In the genomic region with DNA sequence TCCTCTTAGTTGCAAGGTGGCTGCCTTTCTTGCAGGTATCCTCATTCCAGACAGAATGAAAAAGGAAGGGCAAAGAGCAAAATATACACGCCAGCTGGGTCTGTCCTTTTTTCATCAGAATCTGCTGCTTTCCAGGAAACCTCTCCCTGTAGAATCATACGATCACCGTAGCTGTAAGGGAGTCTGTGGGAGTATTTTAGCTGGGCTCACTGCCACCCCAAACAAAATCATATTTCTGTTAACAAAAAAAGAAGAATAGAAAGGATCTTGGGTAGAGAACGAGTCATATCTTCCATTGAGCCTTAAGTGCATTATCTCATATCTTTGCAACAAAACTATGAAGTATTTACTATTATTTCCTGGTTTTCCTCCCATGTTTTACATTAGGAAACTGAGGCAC, we compare ENCODE assay signal across 11 cellular contexts. TPM values are rescaled to one million over a fixed set of nuclear protein-coding genes. Genes with fewer than 3 reads are reported as not detected.
A peak's percentile ranks its signal among the peaks of the same experiment; 100 is the strongest.
DNase-seq lines count a peak whose midpoint lies in the region; ATAC-seq, FAIRE-seq and TF ChIP-seq lines count a peak whose summit lies in the region.
"Had no signal": no experiment of that assay in that cellular context is flagged by ENCODE, and none has a peak within 500 bp of the region (broad histone marks: within the 10 kb centered on the region; RNA-seq: fewer than 3 reads in every experiment).

No MANE protein-coding gene starts in this region.

- H3K9me3 Mint-ChIP-seq in nephron progenitor cell: peaks cover 20% of the 10 kb centered on the region
- H3K9me3 Mint-ChIP-seq: dendritic cell treated with granulocyte-macrophage colony-stimulating factor and Interleukin-4, amounts not matched to agents 40 ng/mL and 50 ng/mL, for 4 days had no signal

- TF ChIP-seq POLR2A in endothelial cell of umbilical vein (IDR thresholded peaks at IDR 0.05; ENCODE audit: low read depth, low read length): no peak

- H3K9me3 ChIP-seq in PC-3 (ENCODE audit: low read length) (no peaks in the 10 kb centered on the region), endothelial cell of umbilical vein (replicated peaks; ENCODE audit: control insufficient read depth, insufficient read depth, low read length) (no peaks in the 10 kb centered on the region)
- H3K9me3 ChIP-seq: upper lobe of left lung had no signal

- peak; percentile 3 for DNase-seq in PC-3
- DNase-seq in endothelial cell of umbilical vein (ENCODE audit: low read depth, low spot score): peak; percentile 86
- no peak for DNase-seq in nephron progenitor cell
- DNase-seq in GM19238 (ENCODE audit: insufficient read length, low spot score): no peak
- DNase-seq in NCI-H82 treated with DMSO at 0.1 percent for 48 hours (lab: John Stamatoyannopoulos, UW; ENCODE audit: unreplicated experiment): no peak

- no peak overlapping the region for H3K9ac ChIP-seq in PC-3 (ENCODE audit: low read length)
- H3K9ac ChIP-seq in endothelial cell of umbilical vein (replicated peaks; ENCODE audit: extremely low read depth, insufficient read depth, low read length): peak overlapping the region; percentile 11

- no peaks in the 10 kb centered on the region for H3F3A ChIP-seq in PC-3 (ENCODE audit: low read length, unreplicated experiment)

- dilution Hi-C loops in endothelial cell of umbilical vein (cut with MboI; ENCODE audit: extremely low pct_ligation_motif_present, low sequenced_read_pairs): no loop called here

- no peaks in the 10 kb centered on the region for H3K9me1 ChIP-seq in endothelial cell of umbilical vein (replicated peaks; ENCODE audit: control insufficient read depth, extremely low read depth, insufficient read depth, low read length)

- H3K9me2 ChIP-seq in PC-3 (replicated peaks; ENCODE audit: low read length): no peaks in the 10 kb centered on the region

- no peak for TF ChIP-seq CTCF in PC-3 (conservative IDR thresholded peaks at IDR 0.05; ENCODE audit: low read depth, low read length)
- no peak for TF ChIP-seq CTCF in endothelial cell of umbilical vein (IDR thresholded peaks at IDR 0.05; ENCODE audit: extremely low read depth in 1 of 2, insufficient read depth in 1 of 2, low read depth in 1 of 2, low read length in 2 of 2)
- no peak for TF ChIP-seq CTCF in nephron progenitor cell (IDR thresholded peaks at IDR 0.05)

- peak overlapping the region; percentile 60 for H3K4me2 ChIP-seq in PC-3 (ENCODE audit: low read length)
- peak overlapping the region; percentile 48 for H3K4me2 ChIP-seq in endothelial cell of umbilical vein (ENCODE audit: insufficient read depth, low read length)

- intact Hi-C loops in PC-3 (cut with micrococcal nuclease) (no loop called here), endothelial cell of umbilical vein (cut with micrococcal nuclease) (no loop called here)

- POLR2A ChIA-PET in PC-3 (lab: Charles Lee; ENCODE audit: unreplicated experiment) (no interaction called here), endothelial cell of umbilical vein (lab: Charles Lee) (no interaction called here)

- H3K27ac Mint-ChIP-seq in nephron progenitor cell: peak overlapping the region; percentile 98
- H3K27ac Mint-ChIP-seq: dendritic cell treated with granulocyte-macrophage colony-stimulating factor and Interleukin-4, amounts not matched to agents 40 ng/mL and 50 ng/mL, for 4 days had no signal

- H3K27me3 ChIP-seq in ACC112 (ENCODE audit: insufficient read depth, low read length) (no peaks in the 10 kb centered on the region), PC-3 (ENCODE audit: low read length) (no peaks in the 10 kb centered on the region), endothelial cell of umbilical vein (ENCODE audit: control insufficient read depth in 2 of 2, insufficient read depth in 2 of 2, low read length in 2 of 2) (no peaks in the 10 kb centered on the region)
- H3K27me3 ChIP-seq: upper lobe of left lung had no signal

- no peak for ATAC-seq in PC-3
- ATAC-seq in GM18861 (IDR thresholded peaks at IDR 0.05; ENCODE audit: unreplicated experiment): no peak
- ATAC-seq in HG03135 (IDR thresholded peaks at IDR 0.05; ENCODE audit: unreplicated experiment): no peak
- ATAC-seq: naive thymus-derived CD8-positive, alpha-beta T cell had no signal

- peak overlapping the region; percentile 71 for H3K27ac ChIP-seq in ACC112 (ENCODE audit: low read depth, low read length)
- peak overlapping the region; percentile 86 for H3K27ac ChIP-seq in PC-3 (ENCODE audit: low read length)
- H3K27ac ChIP-seq in endothelial cell of umbilical vein (ENCODE audit: insufficient read depth, low read depth, low read length): peak overlapping the region; percentile 60

- H3K4me1 ChIP-seq in ACC112 (ENCODE audit: control insufficient read depth, insufficient read depth, low read length, unreplicated experiment) (peaks cover 16% of the 10 kb centered on the region), PC-3 (ENCODE audit: insufficient read depth, low read length) (peaks cover 18% of the 10 kb centered on the region), endothelial cell of umbilical vein (ENCODE audit: control insufficient read depth, extremely low read depth, insufficient read depth, low read length) (peaks cover 14% of the 10 kb centered on the region)

- H3K79me2 ChIP-seq in ACC112 (ENCODE audit: control insufficient read depth, insufficient read depth, low read length, unreplicated experiment) (no peaks in the 10 kb centered on the region), PC-3 (ENCODE audit: low read length) (no peaks in the 10 kb centered on the region), endothelial cell of umbilical vein (ENCODE audit: control insufficient read depth, insufficient read depth, low read length) (no peaks in the 10 kb centered on the region)

- H3K4me3 ChIP-seq in ACC112 (ENCODE audit: low read depth, low read length) (peak overlapping the region; percentile 43; the same call in 1 of the 2 replicates), PC-3 (ENCODE audit: low read length) (no peak overlapping the region), endothelial cell of umbilical vein (replicated peaks in 1 of 3; ENCODE audit: insufficient read depth in 1 of 3, low read depth in 1 of 3, low read length in 3 of 3) (no peak overlapping the region)
- H3K4me3 ChIP-seq: upper lobe of left lung had no signal

- H3K4me1 Mint-ChIP-seq in nephron progenitor cell: peaks cover 54% of the 10 kb centered on the region

- BruUV-seq in PC-3 (replicated peaks; lab: Mats Ljungman, UMichigan) (no TSS peak), endothelial cell of umbilical vein (replicated peaks; lab: Mats Ljungman, UMichigan) (no TSS peak)

- H3K36me3 ChIP-seq in ACC112 (ENCODE audit: insufficient read depth, low read length): no peaks in the 10 kb centered on the region
- H3K36me3 ChIP-seq in PC-3 (ENCODE audit: low read depth, low read length): no peaks in the 10 kb centered on the region
- no peaks in the 10 kb centered on the region for H3K36me3 ChIP-seq in endothelial cell of umbilical vein (ENCODE audit: control insufficient read depth in 2 of 2, extremely low read depth in 1 of 2, insufficient read depth in 2 of 2, low read length in 2 of 2)
- H3K36me3 ChIP-seq: upper lobe of left lung had no signal

- CTCF ChIA-PET in PC-3 (lab: Charles Lee) (no interaction called here), endothelial cell of umbilical vein (lab: Charles Lee) (interaction anchor here (0.6 to 3.1 kb wide), 7 partner anchors 9 to 165 kb away, joined by 3 to 14 read pairs (median 4); no protein-coding TSS in a partner anchor)

- H4K20me1 ChIP-seq in PC-3 (ENCODE audit: low read length) (no peaks in the 10 kb centered on the region), endothelial cell of umbilical vein (replicated peaks; ENCODE audit: control insufficient read depth, extremely low read depth, insufficient read depth, low read length) (no peaks in the 10 kb centered on the region)

- peaks cover 10% of the 10 kb centered on the region for H3K36me3 Mint-ChIP-seq in nephron progenitor cell (ENCODE audit: low read depth)
- H3K36me3 Mint-ChIP-seq: naive thymus-derived CD8-positive, alpha-beta T cell had no signal

- peak overlapping the region; percentile 64 for H3K4me3 Mint-ChIP-seq in nephron progenitor cell
- H3K4me3 Mint-ChIP-seq: dendritic cell treated with granulocyte-macrophage colony-stimulating factor and Interleukin-4, amounts not matched to agents 40 ng/mL and 50 ng/mL, for 4 days; naive thymus-derived CD8-positive, alpha-beta T cell had no signal

- peaks cover 3% of the 10 kb centered on the region for H3K27me3 Mint-ChIP-seq in nephron progenitor cell (ENCODE audit: low read depth, poor library complexity)

- H2AFZ ChIP-seq in ACC112 (ENCODE audit: low read length, unreplicated experiment): no peak overlapping the region
- no peak overlapping the region for H2AFZ ChIP-seq in PC-3 (ENCODE audit: low read length)
- H2AFZ ChIP-seq in endothelial cell of umbilical vein (ENCODE audit: low read depth, low read length): no peak overlapping the region

- FAIRE-seq in endothelial cell of umbilical vein (lab: Jason Lieb, UNC): no peak

TF ChIP-seq in endothelial cell of umbilical vein, 7 proteins besides CTCF, POLR2A, EP300 and RAD21:
- TF ChIP-seq FOS (IDR thresholded peaks at IDR 0.05; ENCODE audit: borderline replicate concordance, insufficient read depth, low read length) (no peak), MYC (IDR thresholded peaks at IDR 0.05; ENCODE audit: low read depth, low read length) (no peak), JUN (IDR thresholded peaks at IDR 0.05; ENCODE audit: borderline replicate concordance, insufficient read depth, insufficient read length, low read depth) (no peak), EZH2 (IDR thresholded peaks at IDR 0.05; ENCODE audit: borderline replicate concordance, low read depth, low read length, severe bottlenecking) (no peak), GATA2 (IDR thresholded peaks at IDR 0.05; ENCODE audit: insufficient read depth, insufficient read length, low read depth, low read length) (no peak), POLR2AphosphoS5 (IDR thresholded peaks at IDR 0.05; ENCODE audit: insufficient read depth, low read depth, low read length) (no peak)
- TF ChIP-seq, protein P1, sequence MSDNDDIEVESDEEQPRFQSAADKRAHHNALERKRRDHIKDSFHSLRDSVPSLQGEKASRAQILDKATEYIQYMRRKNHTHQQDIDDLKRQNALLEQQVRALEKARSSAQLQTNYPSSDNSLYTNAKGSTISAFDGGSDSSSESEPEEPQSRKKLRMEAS (IDR thresholded peaks at IDR 0.05; ENCODE audit: insufficient read depth, insufficient read length): no peak
TF ChIP-seq in endothelial cell of umbilical vein: peak in this region for 0.

RNA-seq across cellular contexts. Expression of a gene that starts 15.0 kb away (rescaled TPM):
- total RNA-seq in PC-3 (2014; rRNA removed) (17.6 and 18.7 TPM in 2 replicates), endothelial cell of umbilical vein (86.3 and 99.4 TPM in 2 replicates)
- polyA plus RNA-seq in endothelial cell of umbilical vein: 52.2 and 58.9 TPM in 2 replicates
- polyA plus RNA-seq in endothelial cell of umbilical vein (2011; cell fraction: cytosol; rRNA removed): 38.4 and 43.3 TPM in 2 replicates
- polyA plus RNA-seq in endothelial cell of umbilical vein (2011; cell fraction: nucleus; rRNA removed): 342 and 357 TPM in 2 replicates
- 36.0 and 42.9 TPM in 2 replicates for polyA plus RNA-seq in endothelial cell of umbilical vein (2012)
- 200 and 209 TPM in 2 replicates for polyA minus RNA-seq in endothelial cell of umbilical vein
- 28.9 TPM for polyA minus RNA-seq in endothelial cell of umbilical vein (2011; cell fraction: cytosol; rRNA and poly(A)+ RNA removed)
- 300 and 392 TPM in 2 replicates for polyA minus RNA-seq in endothelial cell of umbilical vein (2011; cell fraction: nucleus; rRNA and poly(A)+ RNA removed)

Comparison
In these comparisons a context has a peak if more than half of its experiments do, and no peak if none do; other contexts are left out.
1. DNase-seq: peak in PC-3 (single experiment) and endothelial cell of umbilical vein (single experiment); none in nephron progenitor cell (single experiment), GM19238 (single experiment) and NCI-H82 treated with DMSO at 0.1 percent for 48 hours (single experiment).
2. Peak in every context shown above with its lines, with median percentiles within 50 percentile points of each other: H3K27ac ChIP-seq.